In genomic region chr6:45353654-45354053, GRCh38 we compare ENCODE assay signal across 7 cellular contexts.
"Had no signal": no experiment of that assay in that cellular context is flagged by ENCODE, and none has a peak within 500 bp of the region (broad histone marks: within the 10 kb centered on the region; RNA-seq: fewer than 3 reads in every experiment).

No MANE protein-coding gene starts in this region.

- H3K27me3 Mint-ChIP-seq: IgD-negative memory B cell had no signal

- FAIRE-seq: HTR-8/SVneo, K562 had no signal

- ATAC-seq: K562 had no signal

- H3K27ac Mint-ChIP-seq: IgD-negative memory B cell had no signal

- DNase-seq: IMR-90, KBM-7, KG1 had no signal

- H3K4me3 ChIP-seq: K562 had no signal

- H3K9me3 Mint-ChIP-seq: IgD-negative memory B cell had no signal

- H3K4me3 Mint-ChIP-seq: IgD-negative memory B cell had no signal

- H3K4me1 Mint-ChIP-seq: IgD-negative memory B cell had no signal

- H3K27ac ChIP-seq: HL-60 had no signal
